1 cellular context compared by ENCODE assay signal in the genomic region with DNA sequence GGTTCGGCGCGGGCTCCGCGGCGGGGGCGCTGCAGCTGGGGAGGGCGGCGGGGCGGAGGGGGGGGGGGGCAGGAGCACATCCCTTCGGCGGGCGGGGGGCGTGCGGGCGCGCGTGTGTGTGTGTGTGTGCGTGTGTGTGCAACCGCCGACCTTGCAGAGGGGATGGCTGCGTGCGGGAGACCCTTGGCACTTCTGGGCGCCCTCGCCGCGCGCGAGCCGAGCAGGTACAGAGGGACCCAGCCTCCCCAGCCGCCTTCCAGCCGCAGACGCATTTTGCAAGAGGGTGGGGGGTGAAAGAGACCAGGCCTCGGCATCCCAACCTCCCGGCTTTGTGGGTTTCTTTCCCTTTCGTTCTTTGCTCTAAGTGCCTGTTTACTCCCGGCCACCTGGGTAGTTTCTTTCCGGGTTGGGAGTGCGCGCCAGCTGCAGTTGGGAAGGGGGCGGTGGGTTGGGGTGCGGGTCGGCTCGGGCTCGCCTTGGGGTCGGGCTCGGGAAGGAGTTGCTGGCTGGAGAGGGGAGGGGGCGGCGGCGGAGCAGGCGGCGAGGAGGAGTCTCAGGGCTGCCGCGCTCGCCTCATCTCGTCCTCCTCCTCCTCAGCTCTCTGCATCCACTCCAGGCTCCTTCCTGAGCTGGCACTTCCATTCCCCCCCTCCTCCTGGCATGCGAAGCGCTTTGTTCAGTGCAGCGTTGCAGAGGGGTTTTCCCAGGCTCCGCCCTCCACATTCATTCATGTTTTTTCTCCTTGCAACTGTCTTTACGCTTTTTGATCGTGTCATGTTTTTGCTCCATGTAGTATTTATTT.
TF ChIP-seq lines count a peak whose summit lies in the region.

No MANE protein-coding gene starts in this region.

TF ChIP-seq in H1, 55 proteins besides CTCF, POLR2A, EP300 and RAD21:
- peak; percentile 84 for TF ChIP-seq RBBP5 (IDR thresholded peaks at IDR 0.05; ENCODE audit: borderline replicate concordance, low read depth, low read length)
- peak; percentile 95 for TF ChIP-seq ASH2L (IDR thresholded peaks at IDR 0.05; ENCODE audit: low read length)
- TF ChIP-seq SIN3A (conservative IDR thresholded peaks at IDR 0.05 in 1 of 2, IDR thresholded peaks at IDR 0.05 in 1 of 2; ENCODE audit: low read depth in 1 of 2, low read length in 2 of 2): 0 out of 4 replicates have a peak, but pooled peaks of 1 of the 2 experiments have one; percentile 57
- no peak for TF ChIP-seq BCL11A (IDR thresholded peaks at IDR 0.05; ENCODE audit: low read depth in 2 of 2, low read length in 2 of 2)
- 0 out of 2 replicates have a peak, but pooled peaks have one; percentile 49 for TF ChIP-seq YY1 (IDR thresholded peaks at IDR 0.05; ENCODE audit: low read depth, low read length)
- no peak for TF ChIP-seq EZH2 (IDR thresholded peaks at IDR 0.05; ENCODE audit: low read depth, low read length, severe bottlenecking)
- peak; percentile 64 for TF ChIP-seq TBP (IDR thresholded peaks at IDR 0.05; ENCODE audit: low read depth, low read length)
- TF ChIP-seq, protein P1, sequence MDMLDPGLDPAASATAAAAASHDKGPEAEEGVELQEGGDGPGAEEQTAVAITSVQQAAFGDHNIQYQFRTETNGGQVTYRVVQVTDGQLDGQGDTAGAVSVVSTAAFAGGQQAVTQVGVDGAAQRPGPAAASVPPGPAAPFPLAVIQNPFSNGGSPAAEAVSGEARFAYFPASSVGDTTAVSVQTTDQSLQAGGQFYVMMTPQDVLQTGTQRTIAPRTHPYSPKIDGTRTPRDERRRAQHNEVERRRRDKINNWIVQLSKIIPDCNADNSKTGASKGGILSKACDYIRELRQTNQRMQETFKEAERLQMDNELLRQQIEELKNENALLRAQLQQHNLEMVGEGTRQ (IDR thresholded peaks at IDR 0.05; ENCODE audit: low read length): no peak
- TF ChIP-seq TAF7 (optimal IDR thresholded peaks at IDR 0.05; ENCODE audit: borderline replicate concordance, low read depth, low read length): peak; percentile 56
- 0 out of 2 replicates have a peak, but pooled peaks have one; percentile 50 for TF ChIP-seq TCF12 (IDR thresholded peaks at IDR 0.05; ENCODE audit: low read depth, low read length)
- 0 out of 2 replicates have a peak, but pooled peaks have one; percentile 12 for TF ChIP-seq CEBPB (IDR thresholded peaks at IDR 0.05; ENCODE audit: low read depth, low read length)
- no peak for TF ChIP-seq MAFK (IDR thresholded peaks at IDR 0.05; ENCODE audit: low read depth, low read length)
- peak; percentile 67 for TF ChIP-seq KDM4A (IDR thresholded peaks at IDR 0.05; ENCODE audit: low read depth, low read length, severe bottlenecking)
- TF ChIP-seq CTBP2 (IDR thresholded peaks at IDR 0.05; ENCODE audit: borderline replicate concordance, insufficient read depth, insufficient read length, low read length): no peak
- TF ChIP-seq SP4 (IDR thresholded peaks at IDR 0.05; ENCODE audit: low read length): no peak
- TF ChIP-seq POLR2AphosphoS5 (IDR thresholded peaks at IDR 0.05; ENCODE audit: low read depth, low read length): no peak; the same call in none of the 2 replicates
- TF ChIP-seq, protein P2, sequence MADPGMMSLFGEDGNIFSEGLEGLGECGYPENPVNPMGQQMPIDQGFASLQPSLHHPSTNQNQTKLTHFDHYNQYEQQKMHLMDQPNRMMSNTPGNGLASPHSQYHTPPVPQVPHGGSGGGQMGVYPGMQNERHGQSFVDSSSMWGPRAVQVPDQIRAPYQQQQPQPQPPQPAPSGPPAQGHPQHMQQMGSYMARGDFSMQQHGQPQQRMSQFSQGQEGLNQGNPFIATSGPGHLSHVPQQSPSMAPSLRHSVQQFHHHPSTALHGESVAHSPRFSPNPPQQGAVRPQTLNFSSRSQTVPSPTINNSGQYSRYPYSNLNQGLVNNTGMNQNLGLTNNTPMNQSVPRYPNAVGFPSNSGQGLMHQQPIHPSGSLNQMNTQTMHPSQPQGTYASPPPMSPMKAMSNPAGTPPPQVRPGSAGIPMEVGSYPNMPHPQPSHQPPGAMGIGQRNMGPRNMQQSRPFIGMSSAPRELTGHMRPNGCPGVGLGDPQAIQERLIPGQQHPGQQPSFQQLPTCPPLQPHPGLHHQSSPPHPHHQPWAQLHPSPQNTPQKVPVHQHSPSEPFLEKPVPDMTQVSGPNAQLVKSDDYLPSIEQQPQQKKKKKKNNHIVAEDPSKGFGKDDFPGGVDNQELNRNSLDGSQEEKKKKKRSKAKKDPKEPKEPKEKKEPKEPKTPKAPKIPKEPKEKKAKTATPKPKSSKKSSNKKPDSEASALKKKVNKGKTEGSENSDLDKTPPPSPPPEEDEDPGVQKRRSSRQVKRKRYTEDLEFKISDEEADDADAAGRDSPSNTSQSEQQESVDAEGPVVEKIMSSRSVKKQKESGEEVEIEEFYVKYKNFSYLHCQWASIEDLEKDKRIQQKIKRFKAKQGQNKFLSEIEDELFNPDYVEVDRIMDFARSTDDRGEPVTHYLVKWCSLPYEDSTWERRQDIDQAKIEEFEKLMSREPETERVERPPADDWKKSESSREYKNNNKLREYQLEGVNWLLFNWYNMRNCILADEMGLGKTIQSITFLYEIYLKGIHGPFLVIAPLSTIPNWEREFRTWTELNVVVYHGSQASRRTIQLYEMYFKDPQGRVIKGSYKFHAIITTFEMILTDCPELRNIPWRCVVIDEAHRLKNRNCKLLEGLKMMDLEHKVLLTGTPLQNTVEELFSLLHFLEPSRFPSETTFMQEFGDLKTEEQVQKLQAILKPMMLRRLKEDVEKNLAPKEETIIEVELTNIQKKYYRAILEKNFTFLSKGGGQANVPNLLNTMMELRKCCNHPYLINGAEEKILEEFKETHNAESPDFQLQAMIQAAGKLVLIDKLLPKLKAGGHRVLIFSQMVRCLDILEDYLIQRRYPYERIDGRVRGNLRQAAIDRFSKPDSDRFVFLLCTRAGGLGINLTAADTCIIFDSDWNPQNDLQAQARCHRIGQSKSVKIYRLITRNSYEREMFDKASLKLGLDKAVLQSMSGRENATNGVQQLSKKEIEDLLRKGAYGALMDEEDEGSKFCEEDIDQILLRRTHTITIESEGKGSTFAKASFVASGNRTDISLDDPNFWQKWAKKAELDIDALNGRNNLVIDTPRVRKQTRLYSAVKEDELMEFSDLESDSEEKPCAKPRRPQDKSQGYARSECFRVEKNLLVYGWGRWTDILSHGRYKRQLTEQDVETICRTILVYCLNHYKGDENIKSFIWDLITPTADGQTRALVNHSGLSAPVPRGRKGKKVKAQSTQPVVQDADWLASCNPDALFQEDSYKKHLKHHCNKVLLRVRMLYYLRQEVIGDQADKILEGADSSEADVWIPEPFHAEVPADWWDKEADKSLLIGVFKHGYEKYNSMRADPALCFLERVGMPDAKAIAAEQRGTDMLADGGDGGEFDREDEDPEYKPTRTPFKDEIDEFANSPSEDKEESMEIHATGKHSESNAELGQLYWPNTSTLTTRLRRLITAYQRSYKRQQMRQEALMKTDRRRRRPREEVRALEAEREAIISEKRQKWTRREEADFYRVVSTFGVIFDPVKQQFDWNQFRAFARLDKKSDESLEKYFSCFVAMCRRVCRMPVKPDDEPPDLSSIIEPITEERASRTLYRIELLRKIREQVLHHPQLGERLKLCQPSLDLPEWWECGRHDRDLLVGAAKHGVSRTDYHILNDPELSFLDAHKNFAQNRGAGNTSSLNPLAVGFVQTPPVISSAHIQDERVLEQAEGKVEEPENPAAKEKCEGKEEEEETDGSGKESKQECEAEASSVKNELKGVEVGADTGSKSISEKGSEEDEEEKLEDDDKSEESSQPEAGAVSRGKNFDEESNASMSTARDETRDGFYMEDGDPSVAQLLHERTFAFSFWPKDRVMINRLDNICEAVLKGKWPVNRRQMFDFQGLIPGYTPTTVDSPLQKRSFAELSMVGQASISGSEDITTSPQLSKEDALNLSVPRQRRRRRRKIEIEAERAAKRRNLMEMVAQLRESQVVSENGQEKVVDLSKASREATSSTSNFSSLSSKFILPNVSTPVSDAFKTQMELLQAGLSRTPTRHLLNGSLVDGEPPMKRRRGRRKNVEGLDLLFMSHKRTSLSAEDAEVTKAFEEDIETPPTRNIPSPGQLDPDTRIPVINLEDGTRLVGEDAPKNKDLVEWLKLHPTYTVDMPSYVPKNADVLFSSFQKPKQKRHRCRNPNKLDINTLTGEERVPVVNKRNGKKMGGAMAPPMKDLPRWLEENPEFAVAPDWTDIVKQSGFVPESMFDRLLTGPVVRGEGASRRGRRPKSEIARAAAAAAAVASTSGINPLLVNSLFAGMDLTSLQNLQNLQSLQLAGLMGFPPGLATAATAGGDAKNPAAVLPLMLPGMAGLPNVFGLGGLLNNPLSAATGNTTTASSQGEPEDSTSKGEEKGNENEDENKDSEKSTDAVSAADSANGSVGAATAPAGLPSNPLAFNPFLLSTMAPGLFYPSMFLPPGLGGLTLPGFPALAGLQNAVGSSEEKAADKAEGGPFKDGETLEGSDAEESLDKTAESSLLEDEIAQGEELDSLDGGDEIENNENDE (IDR thresholded peaks at IDR 0.05; ENCODE audit: insufficient replicate concordance, low read length): no peak
- no peak for TF ChIP-seq JUND (IDR thresholded peaks at IDR 0.05; ENCODE audit: low read length)
- no peak for TF ChIP-seq FOSL1 (IDR thresholded peaks at IDR 0.05; ENCODE audit: insufficient read depth, low read depth, low read length)
- TF ChIP-seq CBX5 (IDR thresholded peaks at IDR 0.05; ENCODE audit: low read depth, low read length): no peak
- TF ChIP-seq HDAC2 (IDR thresholded peaks at IDR 0.05; ENCODE audit: borderline replicate concordance in 1 of 2, low read depth in 2 of 2, low read length in 2 of 2): 0 out of 4 replicates have a peak, but pooled peaks of 1 of the 2 experiments have one; percentile 44
- TF ChIP-seq TAF1 (IDR thresholded peaks at IDR 0.05; ENCODE audit: low read depth, low read length): peak; percentile 83
- TF ChIP-seq RXRA (IDR thresholded peaks at IDR 0.05; ENCODE audit: insufficient read depth, low read depth, low read length): no peak
- TF ChIP-seq KDM1A (IDR thresholded peaks at IDR 0.05; ENCODE audit: borderline replicate concordance, low read length): no peak
- peak; percentile 82 for TF ChIP-seq TEAD4 (IDR thresholded peaks at IDR 0.05; ENCODE audit: low read depth, low read length)
- TF ChIP-seq RFX5 (IDR thresholded peaks at IDR 0.05; ENCODE audit: borderline replicate concordance, low read depth, low read length): no peak
- peak; percentile 34 for TF ChIP-seq PHF8 (conservative IDR thresholded peaks at IDR 0.05; ENCODE audit: low read depth, low read length)
- TF ChIP-seq SP1 (IDR thresholded peaks at IDR 0.05; ENCODE audit: low read depth, low read length): peak; percentile 57
- TF ChIP-seq KDM5A (IDR thresholded peaks at IDR 0.05; ENCODE audit: low read length): no peak
- no peak for TF ChIP-seq SAP30 (IDR thresholded peaks at IDR 0.05; ENCODE audit: insufficient read depth, insufficient replicate concordance, low read length)
- no peak for TF ChIP-seq HDAC6 (IDR thresholded peaks at IDR 0.05; ENCODE audit: low read depth, low read length)
